24 cellular contexts compared by ENCODE assay signal in the genomic region with DNA sequence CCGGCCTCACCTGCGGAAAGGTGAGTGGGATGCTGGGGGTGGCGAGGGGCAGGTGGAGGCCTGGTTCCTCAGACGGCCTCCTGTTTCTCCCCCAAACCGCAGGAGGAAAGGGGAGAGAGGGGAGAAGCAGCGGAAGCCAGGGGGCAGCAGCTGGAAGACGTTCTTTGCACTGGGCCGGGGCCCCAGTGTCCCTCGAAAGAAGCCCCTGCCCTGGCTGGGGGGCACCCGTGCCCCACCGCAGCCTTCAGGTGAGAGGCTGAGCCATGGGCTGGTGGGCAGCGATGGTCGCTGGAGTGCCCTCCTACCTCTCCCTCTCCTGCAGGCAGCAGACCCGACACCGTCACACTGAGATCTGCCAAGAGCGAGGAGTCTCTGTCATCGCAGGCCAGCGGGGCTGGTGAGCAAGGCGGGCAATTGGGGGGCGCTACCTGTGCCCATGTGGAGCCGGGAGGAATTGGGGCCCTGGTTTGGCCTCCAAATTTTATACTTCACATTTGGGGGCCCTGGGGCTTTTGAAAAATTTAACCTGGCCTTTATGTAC. TPM values are rescaled to one million over a fixed set of nuclear protein-coding genes. Genes with fewer than 3 reads are reported as not detected.
"Had no signal": no experiment of that assay in that cellular context is flagged by ENCODE, and none has a peak within 500 bp of the region (broad histone marks: within the 10 kb centered on the region; RNA-seq: fewer than 3 reads in every experiment).

No MANE protein-coding gene starts in this region.

- H3K9me3 Mint-ChIP-seq: activated B cell treated with CpG ODN at 0.5 μM for 24 hours; activated CD8-positive, alpha-beta T cell treated with anti-CD3 and anti-CD28 coated beads for 36 hours; activated naive CD8-positive, alpha-beta T cell treated with anti-CD3 and anti-CD28 coated beads, Interleukin-2, amount 10 ng/mL, durations not matched to agents 7 days and 5 days; activated T-helper 2 cell treated with anti-CD3 and anti-CD28 coated beads, Interferon-gamma antibody, Interleukin-2, Interleukin-4, amounts not matched to agents 10 μg/mL and 5 μg/mL and 100 μg/mL, durations not matched to agents 14 hours and 24 hours and 36 hours; brain; naive B cell; stimulated activated effector memory CD8-positive, alpha-beta T cell treated with anti-CD3 and anti-CD28 coated beads, Interleukin-12 subunit alpha, Interleukin-12 subunit beta, amount 100 ng/mL, for 72 hours; T-cell had no signal

- H3K4me1 Mint-ChIP-seq: activated B cell treated with CpG ODN at 0.5 μM for 24 hours, brain, T-cell had no signal

- H3K9me3 ChIP-seq: left lung, mucosa of descending colon, testis, upper lobe of left lung had no signal

- H3K4me3 Mint-ChIP-seq: activated B cell treated with CpG ODN at 0.5 μM for 24 hours; activated CD8-positive, alpha-beta T cell treated with anti-CD3 and anti-CD28 coated beads for 36 hours; activated naive CD8-positive, alpha-beta T cell treated with anti-CD3 and anti-CD28 coated beads, Interleukin-2, amount 10 ng/mL, durations not matched to agents 7 days and 5 days; brain; naive B cell; stimulated activated effector memory CD8-positive, alpha-beta T cell treated with anti-CD3 and anti-CD28 coated beads, Interleukin-12 subunit alpha, Interleukin-12 subunit beta, amount 100 ng/mL, for 72 hours; T-cell had no signal

- H3K4me3 ChIP-seq: left lung, mucosa of descending colon, smooth muscle cell, testis, upper lobe of left lung had no signal

- H3K27ac ChIP-seq: epithelial cell of prostate, left lung, parathyroid adenoma, testis, upper lobe of left lung had no signal

- ATAC-seq: activated CD8-positive, alpha-beta T cell treated with anti-CD3 and anti-CD28 coated beads for 36 hours; left lung; mucosa of descending colon; sciatic nerve; SK-N-SH treated with all-trans-retinoic acid at 6 μM for 48 hours; stimulated activated effector memory CD8-positive, alpha-beta T cell treated with anti-CD3 and anti-CD28 coated beads, Interleukin-12 subunit alpha, Interleukin-12 subunit beta, amount 100 ng/mL, for 72 hours; T-cell had no signal

- H3K27ac Mint-ChIP-seq: activated B cell treated with CpG ODN at 0.5 μM for 24 hours; activated CD8-positive, alpha-beta T cell treated with anti-CD3 and anti-CD28 coated beads for 36 hours; activated naive CD8-positive, alpha-beta T cell treated with anti-CD3 and anti-CD28 coated beads, Interleukin-2, amount 10 ng/mL, durations not matched to agents 7 days and 5 days; activated T-helper 2 cell treated with anti-CD3 and anti-CD28 coated beads, Interferon-gamma antibody, Interleukin-2, Interleukin-4, amounts not matched to agents 10 μg/mL and 5 μg/mL and 100 μg/mL, durations not matched to agents 14 hours and 24 hours and 36 hours; brain; naive B cell; stimulated activated effector memory CD8-positive, alpha-beta T cell treated with anti-CD3 and anti-CD28 coated beads, Interleukin-12 subunit alpha, Interleukin-12 subunit beta, amount 100 ng/mL, for 72 hours; T-cell had no signal

- H3K27me3 Mint-ChIP-seq: activated B cell treated with CpG ODN at 0.5 μM for 24 hours; activated CD8-positive, alpha-beta T cell treated with anti-CD3 and anti-CD28 coated beads for 36 hours; activated naive CD8-positive, alpha-beta T cell treated with anti-CD3 and anti-CD28 coated beads, Interleukin-2, amount 10 ng/mL, durations not matched to agents 7 days and 5 days; brain; naive B cell; T-cell had no signal

- DNase-seq: activated B cell treated with CpG ODN at 0.5 μM for 24 hours; activated CD4-positive, alpha-beta T cell treated with anti-CD3 and anti-CD28 coated beads for 4 hours; activated CD8-positive, alpha-beta T cell treated with anti-CD3 and anti-CD28 coated beads for 36 hours; activated naive CD4-positive, alpha-beta T cell treated with Interleukin-2 at 50 U/mL for 16 hours; activated naive CD8-positive, alpha-beta T cell treated with anti-CD3 and anti-CD28 coated beads, Interleukin-2, amount 10 ng/mL, durations not matched to agents 7 days and 5 days; activated T-cell treated with anti-CD3 and anti-CD28 coated beads, Interleukin-2, amount 50 U/mL, for 1 hour; foreskin fibroblast; mucosa of descending colon; naive B cell; stimulated activated CD4-positive, alpha-beta T cell treated with anti-CD3 and anti-CD28 coated beads, Interleukin-4, amount 100 ng/mL, for 24 hours; T-cell; testis had no signal

- H3K27me3 ChIP-seq: left lung, testis, upper lobe of left lung had no signal

- H3K4me1 ChIP-seq: left lung, parathyroid adenoma, testis, upper lobe of left lung had no signal

RNA-seq across cellular contexts. Expression of a gene that starts 27.5 kb away (rescaled TPM):
- total RNA-seq: activated B cell treated with CpG ODN at 0.5 μM for 24 hours; activated CD8-positive, alpha-beta T cell treated with anti-CD3 and anti-CD28 coated beads for 36 hours; activated naive CD8-positive, alpha-beta T cell treated with anti-CD3 and anti-CD28 coated beads, Interleukin-2, amount 10 ng/mL, durations not matched to agents 7 days and 5 days; activated T-helper 2 cell treated with anti-CD3 and anti-CD28 coated beads, Interferon-gamma antibody, Interleukin-2, Interleukin-4, amounts not matched to agents 10 μg/mL and 5 μg/mL and 100 μg/mL, durations not matched to agents 14 hours and 24 hours and 36 hours; dermis microvascular lymphatic vessel endothelial cell; kidney epithelial cell; left lung; mucosa of descending colon; sciatic nerve; smooth muscle cell; T-cell; upper lobe of left lung had no signal
- polyA plus RNA-seq: smooth muscle cell had no signal

RNA-seq across cellular contexts. Expression of a gene that starts 28.3 kb away (rescaled TPM):
- total RNA-seq: activated B cell treated with CpG ODN at 0.5 μM for 24 hours had no signal
